Comparison of ENCODE assay signal across 1 cellular context in the genomic region with DNA sequence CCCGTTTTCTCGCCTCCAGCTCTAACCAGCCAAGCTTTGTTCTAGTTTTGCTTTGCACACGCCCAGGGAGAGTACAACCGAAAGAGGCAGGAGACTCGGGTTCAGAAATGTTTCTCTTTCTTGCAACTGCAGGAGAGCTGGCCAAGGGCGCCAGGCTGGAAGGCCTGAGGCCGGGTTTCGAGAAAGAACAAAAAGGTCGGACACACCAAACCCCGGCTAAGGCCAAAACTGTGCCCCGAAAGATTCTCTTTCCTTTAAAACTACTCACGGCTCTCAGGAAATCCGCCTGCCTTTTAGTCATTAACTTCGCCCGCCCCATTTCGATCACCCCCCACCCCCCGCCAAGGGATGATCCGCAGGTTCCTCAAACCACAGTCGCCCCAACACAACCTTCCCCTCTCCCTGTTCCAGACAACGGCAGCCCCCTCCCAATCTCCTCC.
TF ChIP-seq lines count a peak whose summit lies in the region.

No MANE protein-coding gene starts in this region.

TF ChIP-seq in SK-N-SH treated with all-trans-retinoic acid at 6 μM for 48 hours, 23 proteins besides CTCF, POLR2A, EP300 and RAD21 (continued from another document):
- TF ChIP-seq PATZ1 (CRISPR knock-in tag; IDR thresholded peaks at IDR 0.05; ENCODE audit: borderline replicate concordance) (no peak), BACH2 (CRISPR knock-in tag; IDR thresholded peaks at IDR 0.05; ENCODE audit: borderline replicate concordance) (no peak), GLIS3 (CRISPR knock-in tag; IDR thresholded peaks at IDR 0.05) (no peak), ZFP30 (CRISPR knock-in tag; IDR thresholded peaks at IDR 0.05) (no peak)
- TF ChIP-seq, protein P1, sequence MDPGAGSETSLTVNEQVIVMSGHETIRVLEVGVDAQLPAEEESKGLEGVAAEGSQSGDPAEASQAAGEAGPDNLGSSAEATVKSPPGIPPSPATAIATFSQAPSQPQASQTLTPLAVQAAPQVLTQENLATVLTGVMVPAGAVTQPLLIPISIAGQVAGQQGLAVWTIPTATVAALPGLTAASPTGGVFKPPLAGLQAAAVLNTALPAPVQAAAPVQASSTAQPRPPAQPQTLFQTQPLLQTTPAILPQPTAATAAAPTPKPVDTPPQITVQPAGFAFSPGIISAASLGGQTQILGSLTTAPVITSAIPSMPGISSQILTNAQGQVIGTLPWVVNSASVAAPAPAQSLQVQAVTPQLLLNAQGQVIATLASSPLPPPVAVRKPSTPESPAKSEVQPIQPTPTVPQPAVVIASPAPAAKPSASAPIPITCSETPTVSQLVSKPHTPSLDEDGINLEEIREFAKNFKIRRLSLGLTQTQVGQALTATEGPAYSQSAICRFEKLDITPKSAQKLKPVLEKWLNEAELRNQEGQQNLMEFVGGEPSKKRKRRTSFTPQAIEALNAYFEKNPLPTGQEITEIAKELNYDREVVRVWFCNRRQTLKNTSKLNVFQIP (CRISPR knock-in tag; IDR thresholded peaks at IDR 0.05; ENCODE audit: borderline replicate concordance, low read depth), result no peak
